Comparison of ENCODE assay signal across 8 cellular contexts in the genomic region with DNA sequence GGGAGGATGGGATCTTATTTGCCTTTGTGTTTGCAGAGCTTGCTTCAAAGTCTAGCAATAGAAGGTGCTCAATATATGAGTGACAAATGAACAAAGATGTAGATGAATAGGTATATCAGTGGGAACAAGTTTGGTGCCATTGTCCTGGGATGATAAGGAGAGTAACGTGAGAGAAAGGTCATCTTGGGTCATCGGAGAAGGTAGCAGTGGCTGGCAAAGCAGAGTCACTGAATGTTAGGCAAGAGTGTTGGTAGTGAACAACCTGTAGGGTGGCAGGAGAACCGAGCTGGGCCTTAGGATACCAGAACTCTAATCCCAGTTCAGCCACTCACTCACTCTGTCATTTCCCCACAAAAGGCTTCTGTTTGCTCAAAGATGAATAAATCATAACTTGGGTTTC.
"Had no signal": no experiment of that assay in that cellular context is flagged by ENCODE, and none has a peak within 500 bp of the region (broad histone marks: within the 10 kb centered on the region; RNA-seq: fewer than 3 reads in every experiment).

No MANE protein-coding gene starts in this region.

- ATAC-seq: GM12878 had no signal

- DNase-seq: GDM1, GF-D8 had no signal

- FAIRE-seq: G401.6, GM12878, GM12891, GM12892, GM18507, GM19239 had no signal

- H3K4me3 ChIP-seq: GM12878 had no signal
